ENCODE assay signal across 8 cellular contexts in the genomic region with DNA sequence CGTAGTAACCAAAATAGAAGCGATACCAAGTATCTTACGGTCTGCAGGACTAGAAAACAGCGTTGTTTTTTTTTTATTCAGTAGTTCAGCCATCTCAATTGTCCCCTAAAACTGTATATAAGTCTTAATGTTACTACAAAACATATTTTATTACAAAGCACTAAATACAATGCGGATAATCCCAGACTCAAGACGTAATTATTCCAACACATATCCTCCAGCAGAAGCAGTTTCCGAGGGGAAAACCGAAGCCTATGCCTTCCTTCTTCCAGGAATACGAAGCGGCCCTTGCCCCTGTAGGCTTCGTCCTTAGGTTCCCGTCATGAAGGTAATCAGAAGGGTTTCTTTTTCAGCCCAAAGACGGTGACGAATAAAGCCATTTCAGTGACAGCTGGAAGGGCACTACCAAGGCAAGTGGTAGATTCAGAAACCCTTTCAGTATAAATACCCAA. TPM values are rescaled to one million over a fixed set of nuclear protein-coding genes. Genes with fewer than 3 reads are reported as not detected.
DNase-seq lines count a peak whose midpoint lies in the region; ATAC-seq and TF ChIP-seq lines count a peak whose summit lies in the region.

No MANE protein-coding gene starts in this region.

- peaks cover 41% of the 10 kb centered on the region for H3K4me1 Mint-ChIP-seq in CD14-positive monocyte
- peaks cover 38% of the 10 kb centered on the region for H3K4me1 Mint-ChIP-seq in nephron

- no peaks in the 10 kb centered on the region for H3K36me3 Mint-ChIP-seq in CD14-positive monocyte
- no peaks in the 10 kb centered on the region for H3K36me3 Mint-ChIP-seq in nephron (ENCODE audit: low read depth)

- H3K9me3 Mint-ChIP-seq in CD14-positive monocyte (no peaks in the 10 kb centered on the region), nephron (no peaks in the 10 kb centered on the region)

- H3K4me2 ChIP-seq in Loucy (ENCODE audit: low read depth, low read length, poor library complexity, severe bottlenecking): peak overlapping the region; percentile 90

- H3K79me2 ChIP-seq in Loucy (ENCODE audit: insufficient read depth, low read length): peaks cover 6% of the 10 kb centered on the region; the same call in 1 of the 2 replicates

- no peak for ATAC-seq in HG03432 (IDR thresholded peaks at IDR 0.05; ENCODE audit: unreplicated experiment)
- ATAC-seq in activated CD4-positive, CD25-positive, alpha-beta regulatory T cell treated with anti-CD3 and anti-CD28 coated beads, Interleukin-2, amount 50 U/mL, for 24 hours: no peak

- no peaks in the 10 kb centered on the region for H3K9me2 ChIP-seq in Loucy (replicated peaks; ENCODE audit: low read depth, low read length)

- H3K36me3 ChIP-seq in Loucy (ENCODE audit: insufficient read depth, low read length): no peaks in the 10 kb centered on the region
- no peaks in the 10 kb centered on the region for H3K36me3 ChIP-seq in duodenal mucosa (ENCODE audit: control insufficient read depth in 1 of 2, insufficient read depth in 2 of 2, low read length in 2 of 2)

- H3K27ac Mint-ChIP-seq in CD14-positive monocyte (peak overlapping the region; percentile 98 to 100 (median 99)), nephron (peak overlapping the region; percentile 100)

- H3K9ac ChIP-seq in Loucy (ENCODE audit: low read depth, low read length, poor library complexity, severe bottlenecking): peak overlapping the region; percentile 70
- peak overlapping the region; percentile 60 to 76 for H3K9ac ChIP-seq in duodenal mucosa (ENCODE audit: low read depth in 1 of 2, low read length in 2 of 2)

- no peaks in the 10 kb centered on the region for H4K20me1 ChIP-seq in Loucy (ENCODE audit: insufficient read depth, low read length, poor library complexity, severe bottlenecking)

- H2AFZ ChIP-seq in Loucy (ENCODE audit: low read length): peak overlapping the region; percentile 90

- intact Hi-C loops in CD14-positive monocyte (cut with micrococcal nuclease): loop anchor here in 1 of 2 donors (5.0 kb wide), 1 partner anchor 37 kb away; no protein-coding TSS in a partner anchor

- H3K4me3 Mint-ChIP-seq in CD14-positive monocyte (peak overlapping the region; percentile 41 to 86), nephron (peak overlapping the region; percentile 85 to 86 (median 86))

- H3K4me1 ChIP-seq in Loucy (ENCODE audit: insufficient read depth, low read length, poor library complexity, severe bottlenecking) (peaks cover 31% of the 10 kb centered on the region), duodenal mucosa (ENCODE audit: control insufficient read depth in 1 of 2, insufficient read depth in 2 of 2, low read length in 2 of 2) (peaks cover 26 to 28% of the 10 kb centered on the region in 2 donors)

- H3K27me3 Mint-ChIP-seq in CD14-positive monocyte (ENCODE audit: low read depth in 3 of 3) (no peaks in the 10 kb centered on the region), nephron (ENCODE audit: low read depth) (no peaks in the 10 kb centered on the region)

- TF ChIP-seq CTCF in CD14-positive monocyte (IDR thresholded peaks at IDR 0.05): no peak
- no peak for TF ChIP-seq CTCF in Loucy (conservative IDR thresholded peaks at IDR 0.05; ENCODE audit: low read length)
- no peak for TF ChIP-seq CTCF in nephron (IDR thresholded peaks at IDR 0.05; ENCODE audit: unreplicated experiment in 3 of 3)

- no peaks in the 10 kb centered on the region for H3K27me3 ChIP-seq in Loucy (ENCODE audit: insufficient read depth, low read length, poor library complexity, severe bottlenecking)
- H3K27me3 ChIP-seq in duodenal mucosa (ENCODE audit: control insufficient read depth in 1 of 2, insufficient read depth in 2 of 2, low read length in 2 of 2): no peaks in the 10 kb centered on the region

- peak overlapping the region; percentile 89 for H3K27ac ChIP-seq in duodenal mucosa (ENCODE audit: low read depth, low read length)

- H3K4me3 ChIP-seq in Loucy (ENCODE audit: low read length, poor library complexity, severe bottlenecking) (peak overlapping the region; percentile 74), duodenal mucosa (ENCODE audit: low read depth in 1 of 2, low read length in 2 of 2) (peak overlapping the region; percentile 65 to 71)

- peaks cover 11% of the 10 kb centered on the region for H3F3A ChIP-seq in Loucy (ENCODE audit: low read depth)

- no peak for DNase-seq in CD14-positive monocyte (ENCODE audit: low spot score)
- DNase-seq in NK-92 (lab: John Stamatoyannopoulos, UW; ENCODE audit: unreplicated experiment): no peak
- DNase-seq in NCI-H2196 (lab: John Stamatoyannopoulos, UW; ENCODE audit: unreplicated experiment): no peak

- no peaks in the 10 kb centered on the region for H3K9me3 ChIP-seq in Loucy (ENCODE audit: insufficient read depth, low read depth, low read length)
- no peaks in the 10 kb centered on the region for H3K9me3 ChIP-seq in duodenal mucosa (ENCODE audit: control insufficient read depth in 1 of 2, low read length in 2 of 2)

RNA-seq across cellular contexts. Expression of a gene that starts 2.3 kb away (rescaled TPM):
- polyA plus RNA-seq in CD14-positive monocyte: 10 to 100 TPM; 31.4 to 37.4 TPM

RNA-seq across cellular contexts. Expression of a gene that starts 11.1 kb away (rescaled TPM):
- polyA plus RNA-seq in CD14-positive monocyte: 10 to 100 TPM; 10.2 to 14.5 TPM

RNA-seq across cellular contexts. Expression of a gene that starts 16.1 kb away (rescaled TPM):
- 10 to 100 TPM; 13.9 to 14.1 TPM for polyA plus RNA-seq in CD14-positive monocyte

RNA-seq across cellular contexts. Expression of a gene that starts 21.7 kb away (rescaled TPM):
- polyA plus RNA-seq in CD14-positive monocyte: 1 to 10 TPM; 5.6 to 9.6 TPM

RNA-seq across cellular contexts. Expression of a gene that starts 36.5 kb away (rescaled TPM):
- under 1 TPM; 0.38 to 0.79 TPM for polyA plus RNA-seq in CD14-positive monocyte
